Comparison of ENCODE assay signal across 1 cellular context in the genomic region with DNA sequence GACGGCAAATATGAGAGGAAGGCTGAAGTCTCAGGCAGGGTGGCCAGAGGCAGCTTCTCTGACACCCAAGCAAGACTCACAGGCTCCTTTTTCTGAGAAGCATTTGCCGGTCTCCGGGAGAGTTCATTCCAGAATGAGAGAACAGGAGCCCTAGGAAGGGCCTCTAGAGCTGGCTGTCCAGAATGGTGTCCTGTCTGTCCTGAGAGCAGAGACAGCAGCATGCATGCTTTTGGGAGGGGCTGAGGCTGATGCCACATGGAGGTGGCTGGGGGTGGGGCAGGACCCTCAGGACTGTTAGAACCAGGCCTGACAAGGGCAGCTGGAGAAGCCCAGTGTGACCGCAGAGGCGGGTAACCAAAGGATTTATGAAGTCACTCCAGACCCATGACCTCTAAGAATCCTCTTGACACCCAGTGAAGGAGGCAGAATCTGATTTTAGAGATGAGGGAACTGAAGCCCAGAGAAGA.
TF ChIP-seq lines count a peak whose summit lies in the region.

No MANE protein-coding gene starts in this region.

TF ChIP-seq in IMR-90, 13 proteins besides CTCF, POLR2A, EP300 and RAD21 (continued from another document):
- TF ChIP-seq BHLHE40 (IDR thresholded peaks at IDR 0.05; ENCODE audit: low read depth, low read length): no peak
- TF ChIP-seq FOS (IDR thresholded peaks at IDR 0.05; ENCODE audit: low read depth, low read length): no peak
- TF ChIP-seq CHD1 (IDR thresholded peaks at IDR 0.05; ENCODE audit: low read depth, low read length): no peak
- TF ChIP-seq RFX5 (IDR thresholded peaks at IDR 0.05; ENCODE audit: low read depth, low read length): no peak
- no peak for TF ChIP-seq MAFK (IDR thresholded peaks at IDR 0.05; ENCODE audit: low read depth, low read length)
- no peak for TF ChIP-seq MAZ (IDR thresholded peaks at IDR 0.05; ENCODE audit: borderline replicate concordance, low read depth, low read length)
- TF ChIP-seq, protein P1, sequence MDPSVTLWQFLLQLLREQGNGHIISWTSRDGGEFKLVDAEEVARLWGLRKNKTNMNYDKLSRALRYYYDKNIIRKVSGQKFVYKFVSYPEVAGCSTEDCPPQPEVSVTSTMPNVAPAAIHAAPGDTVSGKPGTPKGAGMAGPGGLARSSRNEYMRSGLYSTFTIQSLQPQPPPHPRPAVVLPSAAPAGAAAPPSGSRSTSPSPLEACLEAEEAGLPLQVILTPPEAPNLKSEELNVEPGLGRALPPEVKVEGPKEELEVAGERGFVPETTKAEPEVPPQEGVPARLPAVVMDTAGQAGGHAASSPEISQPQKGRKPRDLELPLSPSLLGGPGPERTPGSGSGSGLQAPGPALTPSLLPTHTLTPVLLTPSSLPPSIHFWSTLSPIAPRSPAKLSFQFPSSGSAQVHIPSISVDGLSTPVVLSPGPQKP (IDR thresholded peaks at IDR 0.05; ENCODE audit: borderline replicate concordance, low read depth, low read length): no peak
- no peak for TF ChIP-seq SMC3 (IDR thresholded peaks at IDR 0.05; ENCODE audit: low read depth, low read length)
